In genomic region chr3:67656614-67657013, GRCh38 we compare ENCODE assay signal across 19 cellular contexts. TPM values are rescaled to one million over a fixed set of nuclear protein-coding genes. Genes with fewer than 3 reads are reported as not detected.
DNase-seq lines count a peak whose midpoint lies in the region; ATAC-seq and TF ChIP-seq lines count a peak whose summit lies in the region.
"Had no signal": no experiment of that assay in that cellular context is flagged by ENCODE, and none has a peak within 500 bp of the region (broad histone marks: within the 10 kb centered on the region; RNA-seq: fewer than 3 reads in every experiment).

No MANE protein-coding gene starts in this region.

- H3K4me1 ChIP-seq in spleen = peaks cover 11 to 66% (median 48%) of the 10 kb centered on the region in 6 donors
- H3K4me1 ChIP-seq in endodermal cell (ENCODE audit: control insufficient read depth, insufficient read depth, low read length) = no peaks in the 10 kb centered on the region
- H3K4me1 ChIP-seq in GM23338 (ENCODE audit: insufficient read depth) = peaks cover 14% of the 10 kb centered on the region
- H3K4me1 ChIP-seq: SJCRH30 had no signal

- 91 to 96% (median 95%) methylated on average over 2 of the region's 2 CpGs for WGBS in spleen, 5 donors
- WGBS in endodermal cell (ENCODE audit: insufficient coverage in 1 of 2, insufficient read length in 1 of 2), 2 experiments = 96% methylated on average over 2 of the region's 2 CpGs; no CpG with 5 or more reads in 1 of the 2 experiments

- H3K4me3 Mint-ChIP-seq in activated CD8-positive, alpha-beta memory T cell treated with anti-CD3 and anti-CD28 coated beads, Interleukin-2, amount 10 ng/mL, durations not matched to agents 7 days and 5 days = no peak overlapping the region
- H3K4me3 Mint-ChIP-seq in IgD-negative memory B cell = peak overlapping the region in 2 of 4 donors; percentile 85 to 93
- no peak overlapping the region for H3K4me3 Mint-ChIP-seq in activated naive CD8-positive, alpha-beta T cell treated with anti-CD3 and anti-CD28 coated beads, Interleukin-2, amount 50 U/mL, for 24 hours
- H3K4me3 Mint-ChIP-seq in endodermal cell = no peak overlapping the region
- H3K4me3 Mint-ChIP-seq in GM23338 = no peak overlapping the region

- H3K4me3 ChIP-seq in spleen = no peak overlapping the region
- no peak overlapping the region for H3K4me3 ChIP-seq in endodermal cell (ENCODE audit: low read length)
- H3K4me3 ChIP-seq in GM23338 = no peak overlapping the region
- H3K4me3 ChIP-seq: HAP-1, SJCRH30 had no signal

- TF ChIP-seq CTCF in spleen (IDR thresholded peaks at IDR 0.05 in 8 of 11, conservative IDR thresholded peaks at IDR 0.05 in 3 of 11) (no peak), endodermal cell (conservative IDR thresholded peaks at IDR 0.05) (no peak), GM23338 (conservative IDR thresholded peaks at IDR 0.05; ENCODE audit: low read depth in 2 of 2) (no peak)

- no peaks in the 10 kb centered on the region for H3K27me3 Mint-ChIP-seq in activated CD8-positive, alpha-beta memory T cell treated with anti-CD3 and anti-CD28 coated beads, Interleukin-2, amount 10 ng/mL, durations not matched to agents 7 days and 5 days
- H3K27me3 Mint-ChIP-seq in IgD-negative memory B cell (no peaks in the 10 kb centered on the region), endodermal cell (ENCODE audit: insufficient read depth) (peaks cover 2% of the 10 kb centered on the region), GM23338 (ENCODE audit: insufficient read depth, low read depth, poor library complexity) (peaks cover 2% of the 10 kb centered on the region)
- peaks cover 3% of the 10 kb centered on the region for H3K27me3 Mint-ChIP-seq in activated naive CD8-positive, alpha-beta T cell treated with anti-CD3 and anti-CD28 coated beads, Interleukin-2, amount 50 U/mL, for 24 hours

- no peak overlapping the region for H2AFZ ChIP-seq in GM23338

- CTCF ChIA-PET in activated CD8-positive, alpha-beta memory T cell treated with anti-CD3 and anti-CD28 coated beads, Interleukin-2, amount 10 ng/mL, durations not matched to agents 7 days and 5 days (lab: Charles Lee) = interaction anchor here (0.9 kb wide), 1 partner anchor 41 kb away, joined by 3 read pairs; no protein-coding TSS in a partner anchor

- H3K9me3 Mint-ChIP-seq in activated CD8-positive, alpha-beta memory T cell treated with anti-CD3 and anti-CD28 coated beads, Interleukin-2, amount 10 ng/mL, durations not matched to agents 7 days and 5 days (ENCODE audit: low read depth) = peaks cover 23% of the 10 kb centered on the region
- no peaks in the 10 kb centered on the region for H3K9me3 Mint-ChIP-seq in IgD-negative memory B cell
- H3K9me3 Mint-ChIP-seq in activated naive CD8-positive, alpha-beta T cell treated with anti-CD3 and anti-CD28 coated beads, Interleukin-2, amount 50 U/mL, for 24 hours = peaks cover 8% of the 10 kb centered on the region
- H3K9me3 Mint-ChIP-seq in endodermal cell = peaks cover 8% of the 10 kb centered on the region
- no peaks in the 10 kb centered on the region; the same call in 2 of the 3 replicates for H3K9me3 Mint-ChIP-seq in GM23338

- H3K9me3 ChIP-seq in spleen = no peaks in the 10 kb centered on the region
- H3K9me3 ChIP-seq in endodermal cell (ENCODE audit: control insufficient read depth, low read length) = no peaks in the 10 kb centered on the region
- H3K9me3 ChIP-seq: HAP-1, SJCRH30 had no signal

- H3K36me3 ChIP-seq in spleen (no peaks in the 10 kb centered on the region), endodermal cell (ENCODE audit: control insufficient read depth, insufficient read depth, low read length) (no peaks in the 10 kb centered on the region), GM23338 (ENCODE audit: insufficient read depth) (no peaks in the 10 kb centered on the region)
- H3K36me3 ChIP-seq: HAP-1, SJCRH30 had no signal

- intact Hi-C loops in spleen (cut with DNase I; ENCODE audit: low total_unique reads) (no loop called here), left ventricle myocardium superior (cut with micrococcal nuclease) (no loop called here)

- H4K20me1 ChIP-seq in GM23338 (replicated peaks; ENCODE audit: insufficient read depth) = no peaks in the 10 kb centered on the region

- H3F3A ChIP-seq in GM23338 (replicated peaks; ENCODE audit: low read depth) = no peaks in the 10 kb centered on the region

- H3K27ac ChIP-seq in spleen (peak overlapping the region in 5 of 8 donors; percentile 16 to 99 (median 97)), endodermal cell (ENCODE audit: low read depth, low read length) (no peak overlapping the region), GM23338 (ENCODE audit: low read depth) (no peak overlapping the region)
- H3K27ac ChIP-seq: C4-2B, SJCRH30 had no signal

- peaks cover 60% of the 10 kb centered on the region for H3K36me3 Mint-ChIP-seq in activated CD8-positive, alpha-beta memory T cell treated with anti-CD3 and anti-CD28 coated beads, Interleukin-2, amount 10 ng/mL, durations not matched to agents 7 days and 5 days
- H3K36me3 Mint-ChIP-seq in IgD-negative memory B cell (no peaks in the 10 kb centered on the region), endodermal cell (ENCODE audit: low read depth) (peaks cover 6% of the 10 kb centered on the region), GM23338 (ENCODE audit: low read depth) (peaks cover 15% of the 10 kb centered on the region)
- H3K36me3 Mint-ChIP-seq in activated naive CD8-positive, alpha-beta T cell treated with anti-CD3 and anti-CD28 coated beads, Interleukin-2, amount 50 U/mL, for 24 hours (ENCODE audit: low read depth) = peaks cover 23% of the 10 kb centered on the region

- no peak overlapping the region for H3K9ac ChIP-seq in endodermal cell (ENCODE audit: extremely low read depth, low read length, poor library complexity, severe bottlenecking)

- TF ChIP-seq POLR2A in spleen (IDR thresholded peaks at IDR 0.05) = no peak

- 0 out of 2 replicates have a peak, but pooled peaks cover 7% of the 10 kb centered on the region for H3K9me2 ChIP-seq in GM23338 (ENCODE audit: insufficient read depth)

- no peak for ATAC-seq in activated CD8-positive, alpha-beta memory T cell treated with anti-CD3 and anti-CD28 coated beads, Interleukin-2, amount 10 ng/mL, durations not matched to agents 7 days and 5 days
- ATAC-seq in activated naive CD8-positive, alpha-beta T cell treated with anti-CD3 and anti-CD28 coated beads, Interleukin-2, amount 50 U/mL, for 24 hours = no peak
- no peak for ATAC-seq in GM23338
- ATAC-seq in left ventricle myocardium superior = no peak
- ATAC-seq: PC-3 had no signal

- peaks cover 43% of the 10 kb centered on the region for H3K4me1 Mint-ChIP-seq in activated CD8-positive, alpha-beta memory T cell treated with anti-CD3 and anti-CD28 coated beads, Interleukin-2, amount 10 ng/mL, durations not matched to agents 7 days and 5 days
- H3K4me1 Mint-ChIP-seq in IgD-negative memory B cell (peaks cover 26 to 39% (median 35%) of the 10 kb centered on the region in 3 donors), endodermal cell (peaks cover 14% of the 10 kb centered on the region), GM23338 (peaks cover 25% of the 10 kb centered on the region)
- peaks cover 48% of the 10 kb centered on the region for H3K4me1 Mint-ChIP-seq in activated naive CD8-positive, alpha-beta T cell treated with anti-CD3 and anti-CD28 coated beads, Interleukin-2, amount 50 U/mL, for 24 hours

- DNase-seq in activated CD8-positive, alpha-beta memory T cell treated with anti-CD3 and anti-CD28 coated beads, Interleukin-2, amount 10 ng/mL, durations not matched to agents 7 days and 5 days = no peak
- DNase-seq in activated CD8-positive, alpha-beta memory T cell treated with anti-CD3 and anti-CD28 coated beads, Interleukin-2, amount 50 U/mL, for 4 hours = no peak
- no peak for DNase-seq in activated naive CD8-positive, alpha-beta T cell treated with anti-CD3 and anti-CD28 coated beads, Interleukin-2, amount 50 U/mL, for 24 hours
- DNase-seq in spleen (no peak), endodermal cell (no peak), GM23338 (ENCODE audit: low spot score) (no peak), left ventricle myocardium superior (no peak)
- DNase-seq: Calu3, DMS53, NCI-H1417 treated with DMSO at 0.1 percent for 48 hours, NCI-H2029, NCI-H2171 treated with DMSO at 0.1 percent for 48 hours, NCI-H446 treated with DMSO at 0.1 percent for 48 hours, NCI-H774, PC-3, SJCRH30 had no signal

- no peak overlapping the region for H3K4me2 ChIP-seq in GM23338

- peak overlapping the region; percentile 96 for H3K27ac Mint-ChIP-seq in activated CD8-positive, alpha-beta memory T cell treated with anti-CD3 and anti-CD28 coated beads, Interleukin-2, amount 10 ng/mL, durations not matched to agents 7 days and 5 days
- H3K27ac Mint-ChIP-seq in IgD-negative memory B cell (peak overlapping the region in 2 of 3 donors; percentile 48 to 85), endodermal cell (no peak overlapping the region), GM23338 (no peak overlapping the region)
- peak overlapping the region; percentile 93 for H3K27ac Mint-ChIP-seq in activated naive CD8-positive, alpha-beta T cell treated with anti-CD3 and anti-CD28 coated beads, Interleukin-2, amount 50 U/mL, for 24 hours

- H3K79me2 ChIP-seq in GM23338 (replicated peaks; ENCODE audit: insufficient read depth) = peaks cover 8% of the 10 kb centered on the region

- H3K27me3 ChIP-seq in spleen (replicated peaks in 1 of 7) (no peaks in the 10 kb centered on the region), endodermal cell (ENCODE audit: control insufficient read depth, insufficient read depth, low read length, poor library complexity, severe bottlenecking) (no peaks in the 10 kb centered on the region), GM23338 (ENCODE audit: insufficient read depth) (no peaks in the 10 kb centered on the region)
- H3K27me3 ChIP-seq: SJCRH30 had no signal

RNA-seq across cellular contexts. Expression of gene SUCLG2, which starts 2.2 kb away (rescaled TPM):
- 10 to 100 TPM; 45.6 to 61.4 TPM for total RNA-seq in activated CD8-positive, alpha-beta memory T cell treated with anti-CD3 and anti-CD28 coated beads, Interleukin-2, amount 10 ng/mL, durations not matched to agents 7 days and 5 days
- polyA plus RNA-seq in IgD-negative memory B cell (56.6 TPM), spleen (10 to 100 TPM; 31.5 to 45.1 (median 41.8) TPM), GM23338 (2016; fragmentation: Nextera tagmentation; extraction: Ambion mirVana) (27.6 and 29.3 TPM in 2 replicates)
- total RNA-seq in spleen (10 to 100 TPM; 53.3 to 75.6 (median 63.8) TPM), endodermal cell (10 to 100 TPM; 42.4 to 57.3 TPM), left ventricle myocardium superior (122 TPM)
- polyA plus RNA-seq in endodermal cell (2013, experiment 1 of 2) = 49.2 TPM
- polyA plus RNA-seq in endodermal cell (2013, experiment 2 of 2) = 43.8 TPM
- total RNA-seq in GM23338 (2014; rRNA removed; shearing (Covaris generic)) = 39.0 and 42.4 TPM in 2 replicates

Comparison
In these comparisons a context has a peak if more than half of its experiments do, and no peak if none do; other contexts are left out.
1. H3K27ac Mint-ChIP-seq: peak in activated CD8-positive, alpha-beta memory T cell treated with anti-CD3 and anti-CD28 coated beads, Interleukin-2, amount 10 ng/mL, durations not matched to agents 7 days and 5 days (single experiment), IgD-negative memory B cell (2 of 3) and activated naive CD8-positive, alpha-beta T cell treated with anti-CD3 and anti-CD28 coated beads, Interleukin-2, amount 50 U/mL, for 24 hours (single experiment); none in endodermal cell (single experiment) and GM23338 (single experiment).
2. H3K27ac ChIP-seq: peak in spleen (5 of 8); none in endodermal cell (single experiment) and GM23338 (single experiment).